8 cellular contexts compared by ENCODE assay signal in genomic region chr10:73495226-73495883, GRCh38. TPM values are rescaled to one million over a fixed set of nuclear protein-coding genes. Genes with fewer than 3 reads are reported as not detected.
DNase-seq lines count a peak whose midpoint lies in the region; ATAC-seq and TF ChIP-seq lines count a peak whose summit lies in the region.

No MANE protein-coding gene starts in this region.

- H3K4me3 Mint-ChIP-seq in activated CD4-positive, alpha-beta memory T cell treated with anti-CD3 and anti-CD28 coated beads for 36 hours: peak overlapping the region; percentile 86

- H3K4me3 ChIP-seq in BE2C (ENCODE audit: low read depth, low read length) (peak overlapping the region; percentile 84), duodenal mucosa (ENCODE audit: low read depth in 1 of 2, low read length in 2 of 2) (peak overlapping the region; percentile 93 to 95)

- H3K27ac ChIP-seq in duodenal mucosa (ENCODE audit: low read depth, low read length): peak overlapping the region; percentile 98

- no peaks in the 10 kb centered on the region for H3K27me3 Mint-ChIP-seq in activated CD4-positive, alpha-beta memory T cell treated with anti-CD3 and anti-CD28 coated beads for 36 hours

- DNase-seq in BE2C: peak; percentile 94
- DNase-seq in NCI-H82 (lab: John Stamatoyannopoulos, UW): peak; percentile 84
- peak; percentile 94 for DNase-seq in activated CD4-positive, alpha-beta memory T cell treated with anti-CD3 and anti-CD28 coated beads for 36 hours
- peak; percentile 89 to 90 for DNase-seq in lung microvascular endothelial cell (ENCODE audit: low read depth in 2 of 2)
- DNase-seq in stimulated activated CD4-positive, alpha-beta T cell treated with anti-CD3 and anti-CD28 coated beads, TNF-alpha, amount 100 ng/mL, for 48 hours (ENCODE audit: low read depth in 3 of 3): peak; percentile 76 to 83 (median 79)

- no peaks in the 10 kb centered on the region for H3K4me1 ChIP-seq in BE2C
- H3K4me1 ChIP-seq in duodenal mucosa (ENCODE audit: control insufficient read depth in 1 of 2, insufficient read depth in 2 of 2, low read length in 2 of 2): peaks cover 16 to 20% of the 10 kb centered on the region in 2 donors

- CTCF ChIA-PET in activated CD4-positive, alpha-beta memory T cell treated with anti-CD3 and anti-CD28 coated beads for 36 hours (lab: Charles Lee): no interaction called here

- H3K9me3 ChIP-seq in BE2C: no peaks in the 10 kb centered on the region
- H3K9me3 ChIP-seq in duodenal mucosa (ENCODE audit: control insufficient read depth in 1 of 2, low read length in 2 of 2): no peaks in the 10 kb centered on the region

- H3K27ac Mint-ChIP-seq in activated CD4-positive, alpha-beta memory T cell treated with anti-CD3 and anti-CD28 coated beads for 36 hours: peak overlapping the region; percentile 91

- H3K36me3 Mint-ChIP-seq in activated CD4-positive, alpha-beta memory T cell treated with anti-CD3 and anti-CD28 coated beads for 36 hours: no peaks in the 10 kb centered on the region

- no peaks in the 10 kb centered on the region for H3K27me3 ChIP-seq in BE2C
- H3K27me3 ChIP-seq in duodenal mucosa (ENCODE audit: control insufficient read depth in 1 of 2, insufficient read depth in 2 of 2, low read length in 2 of 2): no peaks in the 10 kb centered on the region

- POLR2A ChIA-PET in activated CD4-positive, alpha-beta memory T cell treated with anti-CD3 and anti-CD28 coated beads for 36 hours (lab: Charles Lee): interaction anchor here (0.9 to 2.3 kb wide), 8 partner anchors 10 to 399 kb away, joined by 3 to 15 read pairs (median 3); partner anchors contain the start of genes ANXA7, DNAJC9 and MRPS16

- peaks cover 38% of the 10 kb centered on the region for H3K4me1 Mint-ChIP-seq in activated CD4-positive, alpha-beta memory T cell treated with anti-CD3 and anti-CD28 coated beads for 36 hours (ENCODE audit: low read depth)

- H3K36me3 ChIP-seq in BE2C (no peaks in the 10 kb centered on the region; the same call in 1 of the 2 replicates), duodenal mucosa (ENCODE audit: control insufficient read depth in 1 of 2, insufficient read depth in 2 of 2, low read length in 2 of 2) (peaks cover 0 to 15% of the 10 kb centered on the region in 2 donors)

- no peaks in the 10 kb centered on the region for H3K9me3 Mint-ChIP-seq in activated CD4-positive, alpha-beta memory T cell treated with anti-CD3 and anti-CD28 coated beads for 36 hours

- intact Hi-C loops in activated CD4-positive, alpha-beta memory T cell treated with anti-CD3 and anti-CD28 coated beads for 36 hours (cut with micrococcal nuclease): loop anchor here (1.0 kb wide), 1 partner anchor 17 kb away; no protein-coding TSS in a partner anchor

- peak; percentile 89 for ATAC-seq in GM19043 (IDR thresholded peaks at IDR 0.05; ENCODE audit: low read depth, unreplicated experiment)
- peak; percentile 90 for ATAC-seq in HG03342 (IDR thresholded peaks at IDR 0.05; ENCODE audit: unreplicated experiment)

- peak overlapping the region; percentile 97 to 98 for H3K9ac ChIP-seq in duodenal mucosa (ENCODE audit: low read depth in 1 of 2, low read length in 2 of 2)

- no peak for TF ChIP-seq CTCF in BE2C (IDR thresholded peaks at IDR 0.05; ENCODE audit: low read depth, low read length)

RNA-seq across cellular contexts. Expression of gene PPP3CB, which starts 0.5 kb away (rescaled TPM):
- polyA plus RNA-seq in BE2C (2012; ENCODE audit: insufficient read depth, insufficient read length, low read depth): 20.6 TPM
- total RNA-seq in activated CD4-positive, alpha-beta memory T cell treated with anti-CD3 and anti-CD28 coated beads for 36 hours: 10 to 100 TPM; 48.4 to 50.2 TPM
- 6.3 and 7.9 TPM in 2 replicates for total RNA-seq in lung microvascular endothelial cell

Comparison
In these comparisons a context has a peak if more than half of its experiments do, and no peak if none do; other contexts are left out.
1. Peak in every context shown above with its lines: DNase-seq, ATAC-seq, H3K4me3 ChIP-seq and H3K27ac ChIP-seq.